8 cellular contexts compared by ENCODE assay signal in genomic region chr16:21521048-21521389, GRCh38.
A peak's percentile ranks its signal among the peaks of the same experiment; 100 is the strongest.
DNase-seq lines count a peak whose midpoint lies in the region; ATAC-seq, FAIRE-seq and TF ChIP-seq lines count a peak whose summit lies in the region.
"Not testable (repeated sequence)": the region's sequence is repeated elsewhere in the genome, so short reads cannot be mapped to it uniquely, and the experiment has no call there.

No MANE protein-coding gene starts in this region.

- H3K9me3 ChIP-seq in A549; OCI-LY3 (ENCODE audit: insufficient read depth, low read length); H1 (ENCODE audit: insufficient read depth in 2 of 2, low read depth in 1 of 2, low read length in 1 of 2); iPS-18a (ENCODE audit: control insufficient read depth, low read depth, low read length); neural cell (ENCODE audit: low read length); stomach: not testable (repeated sequence)

- H2BK15ac ChIP-seq in H1 (ENCODE audit: low read length), result not testable (repeated sequence)

- not testable (repeated sequence) for TF ChIP-seq EP300 in A549 (IDR thresholded peaks at IDR 0.05); H1 (IDR thresholded peaks at IDR 0.05; ENCODE audit: borderline replicate concordance in 1 of 2, low read depth in 2 of 2, low read length in 2 of 2); neural cell (conservative IDR thresholded peaks at IDR 0.05; ENCODE audit: poor library complexity, severe bottlenecking); stomach (IDR thresholded peaks at IDR 0.05)

- peak overlapping the region; percentile 60; the same call in 1 of the 2 replicates for H2BK5ac ChIP-seq in H1 (ENCODE audit: low read depth, low read length)

- H3K9ac ChIP-seq in OCI-LY3 (ENCODE audit: low read length) (peak overlapping the region; percentile 87; the same call in 1 of the 2 replicates), H1 (replicated peaks in 1 of 4; ENCODE audit: extremely low read depth in 1 of 4, low read depth in 3 of 4, low read length in 3 of 4) (peak overlapping the region in 2 of 4 experiments; percentile 46 to 72; a peak in 5 of 7 replicates), iPS-18a (ENCODE audit: low read length) (peak overlapping the region; percentile 70), neural cell (ENCODE audit: low read length) (peak overlapping the region; percentile 31)

- H3K9me3 Mint-ChIP-seq in activated naive CD4-positive, alpha-beta T cell treated with anti-CD3 and anti-CD28 coated beads, Interleukin-2, amount 10 ng/mL, durations not matched to agents 7 days and 5 days, result not testable (repeated sequence)

- not testable (repeated sequence) for H2BK120ac ChIP-seq in H1 (replicated peaks; ENCODE audit: low read depth, low read length)

- not testable (repeated sequence) for H2AK5ac ChIP-seq in H1 (ENCODE audit: low read depth, low read length)

- H3K27ac ChIP-seq in A549, result peak overlapping the region; percentile 88 to 97
- H3K27ac ChIP-seq in OCI-LY3 (ENCODE audit: low read length); neural cell (ENCODE audit: low read length): not testable (repeated sequence)
- peak overlapping the region; percentile 84 for H3K27ac ChIP-seq in H1 (ENCODE audit: low read depth, low read length)
- peak overlapping the region; percentile 76 for H3K27ac ChIP-seq in iPS-18a (ENCODE audit: low read length)
- H3K27ac ChIP-seq in stomach, result peak overlapping the region in 4 of 5 donors; percentile 89 to 93 (median 90)

- H3K4me1 ChIP-seq in A549 (peaks cover 18% of the 10 kb centered on the region), OCI-LY3 (ENCODE audit: low read length) (peaks cover 13% of the 10 kb centered on the region; the same call in 1 of the 2 replicates), H1 (replicated peaks in 1 of 4; ENCODE audit: control insufficient read depth in 3 of 4, insufficient read depth in 4 of 4, low read length in 3 of 4) (peaks cover 4 to 21% (median 14%) of the 10 kb centered on the region in 4 experiments), iPS-18a (ENCODE audit: control insufficient read depth, low read depth, low read length) (peaks cover 28% of the 10 kb centered on the region), stomach (peaks cover 21 to 38% (median 24%) of the 10 kb centered on the region in 4 donors)

- peak overlapping the region; percentile 64 for H3K27ac Mint-ChIP-seq in activated naive CD4-positive, alpha-beta T cell treated with anti-CD3 and anti-CD28 coated beads, Interleukin-2, amount 10 ng/mL, durations not matched to agents 7 days and 5 days

- H3K9me2 ChIP-seq in neural cell (ENCODE audit: insufficient read depth, low read length), result not testable (repeated sequence)

- 0 out of 2 replicates have a peak overlapping the region, but pooled peaks have one; percentile 6 for H3K18ac ChIP-seq in H1 (ENCODE audit: extremely low read depth, low read length)

- peaks cover 19% of the 10 kb centered on the region for H4K20me1 ChIP-seq in OCI-LY3 (ENCODE audit: insufficient read depth, low read length)
- H4K20me1 ChIP-seq in H1 (replicated peaks in 1 of 2; ENCODE audit: control insufficient read depth in 1 of 2, insufficient read depth in 2 of 2, low read length in 2 of 2); neural cell (ENCODE audit: insufficient read depth): not testable (repeated sequence)

- intact Hi-C loops in stomach (cut with DNase I; ENCODE audit: low total_unique reads), result not testable (repeated sequence)

- not testable (repeated sequence) for H3K4me3 ChIP-seq in A549, stomach
- peak overlapping the region; percentile 29 for H3K4me3 ChIP-seq in H7 (ENCODE audit: insufficient read depth, low read depth, low read length)
- H3K4me3 ChIP-seq in OCI-LY3 (ENCODE audit: low read length), result peak overlapping the region; percentile 89
- H3K4me3 ChIP-seq in H1 (ENCODE audit: extremely low read depth in 1 of 4, insufficient read depth in 2 of 4, low read depth in 3 of 4, low read length in 4 of 4), result peak overlapping the region; percentile 27 to 79 (median 36); a peak in 7 of 8 replicates
- peak overlapping the region; percentile 58 for H3K4me3 ChIP-seq in iPS-18a (ENCODE audit: low read length)
- H3K4me3 ChIP-seq in neural cell (ENCODE audit: low read length), result peak overlapping the region; percentile 67

- not testable (repeated sequence) for H3K14ac ChIP-seq in H1 (ENCODE audit: insufficient read length)

- peak overlapping the region; percentile 71; the same call in 1 of the 2 replicates for H4K8ac ChIP-seq in H1 (ENCODE audit: extremely low read depth, insufficient read depth, low read length)

- H3K79me1 ChIP-seq in H1 (ENCODE audit: low read depth, low read length), result not testable (repeated sequence)

- FAIRE-seq in A549 (lab: Jason Lieb, UNC); H1 (lab: Jason Lieb, UNC): not testable (repeated sequence)

- H3F3A ChIP-seq in neural cell (ENCODE audit: insufficient read depth, low read length, poor library complexity, severe bottlenecking), result not testable (repeated sequence)

- H3K4me2 ChIP-seq in A549, result peak overlapping the region; percentile 81
- H3K4me2 ChIP-seq in OCI-LY3 (ENCODE audit: low read length), result peak overlapping the region; percentile 47
- peak overlapping the region; percentile 59 to 68 for H3K4me2 ChIP-seq in H1 (ENCODE audit: insufficient read depth in 1 of 2, low read depth in 2 of 2, low read length in 2 of 2)
- H3K4me2 ChIP-seq in neural cell (ENCODE audit: low read length), result not testable (repeated sequence)

- H3K23me2 ChIP-seq in H1 (ENCODE audit: low read depth, low read length), result not testable (repeated sequence)

- not testable (repeated sequence) for H3K23ac ChIP-seq in H1 (ENCODE audit: insufficient read length)

- H3K79me2 ChIP-seq in OCI-LY3 (ENCODE audit: low read length), result peaks cover 37% of the 10 kb centered on the region
- H3K79me2 ChIP-seq in H1 (ENCODE audit: control insufficient read depth in 1 of 2, insufficient read depth in 2 of 2, low read length in 2 of 2), result peaks cover 10 to 31% of the 10 kb centered on the region in 2 experiments
- H3K79me2 ChIP-seq in neural cell (replicated peaks; ENCODE audit: insufficient read depth, low read length), result not testable (repeated sequence)

- not testable (repeated sequence) for TF ChIP-seq POLR2A in A549 (IDR thresholded peaks at IDR 0.05; ENCODE audit: low read length); H1 (IDR thresholded peaks at IDR 0.05; ENCODE audit: control extremely low read depth in 1 of 2, low read depth in 2 of 2, low read length in 2 of 2); stomach (IDR thresholded peaks at IDR 0.05)

- not testable (repeated sequence) for TF ChIP-seq RAD21 in A549 (conservative IDR thresholded peaks at IDR 0.05 in 1 of 2, IDR thresholded peaks at IDR 0.05 in 1 of 2); H1 (IDR thresholded peaks at IDR 0.05 in 1 of 2, conservative IDR thresholded peaks at IDR 0.05 in 1 of 2; ENCODE audit: low read depth in 2 of 2, low read length in 2 of 2); neural cell (conservative IDR thresholded peaks at IDR 0.05)

- not testable (repeated sequence) for DNase-seq in A549 (ENCODE audit: low read depth in 1 of 2, low spot score in 1 of 2); H7; H1 (ENCODE audit: low read depth in 1 of 2, low spot score in 2 of 2); stomach
- DNase-seq in activated naive CD4-positive, alpha-beta T cell treated with anti-CD3 and anti-CD28 coated beads, Interleukin-2, amount 10 ng/mL, durations not matched to agents 7 days and 5 days, result peak; percentile 4

- not testable (repeated sequence) for H2BK12ac ChIP-seq in H1 (ENCODE audit: low read depth, low read length)

- not testable (repeated sequence) for H2AFZ ChIP-seq in OCI-LY3 (ENCODE audit: low read depth, low read length); H1 (ENCODE audit: low read length); neural cell (ENCODE audit: low read depth, low read length)

- H2BK20ac ChIP-seq in H1 (ENCODE audit: low read length), result not testable (repeated sequence)

- not testable (repeated sequence) for H3K27me3 Mint-ChIP-seq in activated naive CD4-positive, alpha-beta T cell treated with anti-CD3 and anti-CD28 coated beads, Interleukin-2, amount 10 ng/mL, durations not matched to agents 7 days and 5 days

- not testable (repeated sequence) for H3K27me3 ChIP-seq in H7 (ENCODE audit: control insufficient read depth, insufficient read depth, low read length); H1 (replicated peaks in 1 of 4; ENCODE audit: control insufficient read depth in 3 of 4, extremely low read depth in 1 of 4, insufficient read depth in 3 of 4, low read length in 3 of 4); iPS-18a (ENCODE audit: control insufficient read depth, insufficient read depth, low read length); neural cell (ENCODE audit: insufficient read depth, low read depth, low read length); stomach
- H3K27me3 ChIP-seq in OCI-LY3 (ENCODE audit: low read depth, low read length), result peaks cover 11% of the 10 kb centered on the region; the same call in 1 of the 2 replicates

- peaks cover 12% of the 10 kb centered on the region for H3K36me3 Mint-ChIP-seq in activated naive CD4-positive, alpha-beta T cell treated with anti-CD3 and anti-CD28 coated beads, Interleukin-2, amount 10 ng/mL, durations not matched to agents 7 days and 5 days

- TF ChIP-seq CTCF in A549 (IDR thresholded peaks at IDR 0.05); OCI-LY3 (IDR thresholded peaks at IDR 0.05; ENCODE audit: low read depth, low read length); H1 (IDR thresholded peaks at IDR 0.05; ENCODE audit: control extremely low read depth in 1 of 3, insufficient read depth in 1 of 3, low read depth in 1 of 3, low read length in 3 of 3); neural cell (IDR thresholded peaks at IDR 0.05; ENCODE audit: poor library complexity, severe bottlenecking); stomach (IDR thresholded peaks at IDR 0.05): not testable (repeated sequence)

- not testable (repeated sequence) for H4K91ac ChIP-seq in H1 (replicated peaks; ENCODE audit: insufficient read length, low read length)

- POLR2A ChIA-PET in A549 (lab: Yijun Ruan, JAX), result not testable (repeated sequence)
- POLR2A ChIA-PET in H1 (lab: Charles Lee; ENCODE audit: partially characterized antibody), result interaction anchor here (3.9 kb wide), 1 partner anchor 11 kb away, joined by 11 read pairs; no protein-coding TSS in a partner anchor

- not testable (repeated sequence) for H4K5ac ChIP-seq in H1 (ENCODE audit: insufficient read length, low read depth, low read length)

- CTCF ChIA-PET in A549 (lab: Yijun Ruan, JAX); activated naive CD4-positive, alpha-beta T cell treated with anti-CD3 and anti-CD28 coated beads, Interleukin-2, amount 10 ng/mL, durations not matched to agents 7 days and 5 days (lab: Charles Lee); H1 (lab: Charles Lee; ENCODE audit: partially characterized antibody): not testable (repeated sequence)

- not testable (repeated sequence) for H3K56ac ChIP-seq in H1 (replicated peaks; ENCODE audit: insufficient read length, low read depth, low read length)

- H3K36me3 ChIP-seq in H7 (replicated peaks; ENCODE audit: control insufficient read depth, insufficient read depth, low read length); OCI-LY3 (replicated peaks; ENCODE audit: low read depth, low read length); H1 (ENCODE audit: control insufficient read depth in 2 of 4, insufficient read depth in 4 of 4, low read length in 3 of 4); iPS-18a (ENCODE audit: control insufficient read depth, low read depth, low read length); neural cell (ENCODE audit: insufficient read depth, low read length); stomach: not testable (repeated sequence)

- peaks cover 16% of the 10 kb centered on the region for H3K4me1 Mint-ChIP-seq in activated naive CD4-positive, alpha-beta T cell treated with anti-CD3 and anti-CD28 coated beads, Interleukin-2, amount 10 ng/mL, durations not matched to agents 7 days and 5 days

- ATAC-seq in A549, result not testable (repeated sequence)

- not testable (repeated sequence) for H3K4me3 Mint-ChIP-seq in activated naive CD4-positive, alpha-beta T cell treated with anti-CD3 and anti-CD28 coated beads, Interleukin-2, amount 10 ng/mL, durations not matched to agents 7 days and 5 days

- not testable (repeated sequence) for H3K4ac ChIP-seq in H1 (replicated peaks; ENCODE audit: insufficient read length, low read depth, low read length)

- WGBS in A549 (ENCODE audit: missing lambda C conversion rate), result 43% methylated on average over 3 of the region's 8 CpGs
- WGBS in H1 (ENCODE audit: extremely low coverage in 1 of 2, insufficient coverage in 1 of 2, insufficient read length in 1 of 2, insufficient replicate concordance in 2 of 2, low coverage in 1 of 2, low lambda C conversion rate in 2 of 2, missing lambda C conversion rate in 1 of 2), 2 experiments, result 6% methylated on average over 8 of the region's 8 CpGs; no CpG with 5 or more reads in 1 of the 2 experiments
- 62 to 82% (median 69%) methylated on average over 6 to 8 of the region's 8 CpGs for WGBS in stomach, 5 donors
